ENCODE assay signal across 27 cellular contexts in the genomic region with DNA sequence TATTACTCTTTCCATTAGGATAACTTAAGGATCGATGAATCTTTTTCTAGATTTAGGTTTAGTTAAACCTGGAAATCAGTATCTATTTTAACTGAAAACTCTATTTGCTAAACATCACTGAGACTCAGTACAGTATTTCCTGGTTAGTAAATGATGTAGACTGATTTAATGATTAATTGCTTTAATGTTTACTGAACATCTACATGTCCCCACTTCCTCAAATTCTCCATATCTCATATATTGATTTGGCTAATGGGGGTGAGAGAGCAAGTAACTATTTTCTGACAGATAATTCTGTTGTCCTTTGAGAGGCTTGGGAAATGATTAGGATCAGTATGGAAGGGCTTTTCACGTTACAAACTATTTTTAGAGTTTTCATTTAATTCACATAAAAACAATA. TPM values are rescaled to one million over a fixed set of nuclear protein-coding genes. Genes with fewer than 3 reads are reported as not detected.
DNase-seq lines count a peak whose midpoint lies in the region; ATAC-seq, FAIRE-seq and TF ChIP-seq lines count a peak whose summit lies in the region.
"Had no signal": no experiment of that assay in that cellular context is flagged by ENCODE, and none has a peak within 500 bp of the region (broad histone marks: within the 10 kb centered on the region; RNA-seq: fewer than 3 reads in every experiment).

No MANE protein-coding gene starts in this region.

- H3K27ac ChIP-seq in right lobe of liver, result peak overlapping the region; percentile 20 to 37 (median 35)
- no peak overlapping the region for H3K27ac ChIP-seq in CD8-positive, alpha-beta memory T cell (ENCODE audit: low read depth, low read length)
- H3K27ac ChIP-seq: colonic mucosa, heart right ventricle, parathyroid adenoma had no signal

- H3K9me3 Mint-ChIP-seq in CD8-positive, alpha-beta memory T cell, result no peaks in the 10 kb centered on the region
- H3K9me3 Mint-ChIP-seq: activated B cell treated with CpG ODN at 0.5 μM for 24 hours; activated naive CD4-positive, alpha-beta T cell treated with anti-CD3 and anti-CD28 coated beads, Interleukin-2, amount 50 U/mL, for 72 hours; memory B cell; naive thymus-derived CD4-positive, alpha-beta T cell had no signal

- no peaks in the 10 kb centered on the region for H3K36me3 ChIP-seq in right lobe of liver
- no peaks in the 10 kb centered on the region for H3K36me3 ChIP-seq in CD8-positive, alpha-beta memory T cell (ENCODE audit: insufficient read depth, low read length)
- H3K36me3 ChIP-seq: colonic mucosa had no signal

- H3K4me3 ChIP-seq in right lobe of liver, result peak overlapping the region in 1 of 3 donors; percentile 0
- no peak overlapping the region for H3K4me3 ChIP-seq in CD8-positive, alpha-beta memory T cell (ENCODE audit: low read length)
- H3K4me3 ChIP-seq: colonic mucosa, heart right ventricle had no signal

- H3K4me3 Mint-ChIP-seq in CD8-positive, alpha-beta memory T cell, result no peak overlapping the region
- H3K4me3 Mint-ChIP-seq: activated B cell treated with CpG ODN at 0.5 μM for 24 hours; activated CD8-positive, alpha-beta T cell treated with anti-CD3 and anti-CD28 coated beads, Interleukin-2, amount 10 ng/mL, durations not matched to agents 7 days and 5 days; memory B cell; naive thymus-derived CD4-positive, alpha-beta T cell had no signal

- no peaks in the 10 kb centered on the region for H3K9me3 ChIP-seq in right lobe of liver
- no peaks in the 10 kb centered on the region for H3K9me3 ChIP-seq in CD8-positive, alpha-beta memory T cell (ENCODE audit: low read length)
- H3K9me3 ChIP-seq: colonic mucosa, heart right ventricle had no signal

- peaks cover 0 to 30% (median 3%) of the 10 kb centered on the region in 3 donors for H3K36me3 Mint-ChIP-seq in CD8-positive, alpha-beta memory T cell
- H3K36me3 Mint-ChIP-seq: activated naive CD4-positive, alpha-beta T cell treated with anti-CD3 and anti-CD28 coated beads, Interleukin-2, amount 50 U/mL, for 72 hours had no signal

- CTCF ChIA-PET in CD8-positive, alpha-beta memory T cell (lab: Charles Lee), result no interaction called here

- H3K27ac Mint-ChIP-seq in CD8-positive, alpha-beta memory T cell, result no peak overlapping the region
- H3K27ac Mint-ChIP-seq: activated B cell treated with CpG ODN at 0.5 μM for 24 hours; activated CD8-positive, alpha-beta T cell treated with anti-CD3 and anti-CD28 coated beads, Interleukin-2, amount 10 ng/mL, durations not matched to agents 7 days and 5 days; activated naive CD4-positive, alpha-beta T cell treated with anti-CD3 and anti-CD28 coated beads, Interleukin-2, amount 50 U/mL, for 72 hours; memory B cell; naive thymus-derived CD4-positive, alpha-beta T cell had no signal

- intact Hi-C loops in right lobe of liver (cut with DNase I), result no loop called here

- 36% methylated on average over 2 of the region's 2 CpGs for WGBS in right lobe of liver (ENCODE audit: insufficient coverage, low coverage, low lambda C conversion rate, missing lambda C conversion rate)

- H3K4me1 ChIP-seq in right lobe of liver, result peaks cover 0 to 27% (median 13%) of the 10 kb centered on the region in 4 donors
- peaks cover 12% of the 10 kb centered on the region for H3K4me1 ChIP-seq in CD8-positive, alpha-beta memory T cell (ENCODE audit: insufficient read depth, low read length)
- H3K4me1 ChIP-seq: colonic mucosa, parathyroid adenoma had no signal

- TF ChIP-seq POLR2A in right lobe of liver (IDR thresholded peaks at IDR 0.05) (no peak), GM12891 (IDR thresholded peaks at IDR 0.05; ENCODE audit: low read depth, low read length) (no peak)

- POLR2A ChIA-PET in CD8-positive, alpha-beta memory T cell (lab: Charles Lee), result no interaction called here

- no peaks in the 10 kb centered on the region for H3K27me3 ChIP-seq in right lobe of liver
- H3K27me3 ChIP-seq in CD8-positive, alpha-beta memory T cell (ENCODE audit: insufficient read depth, low read length, poor library complexity, severe bottlenecking), result no peaks in the 10 kb centered on the region
- H3K27me3 ChIP-seq: colonic mucosa, heart right ventricle had no signal

- no peak for FAIRE-seq in GM12891 (lab: Jason Lieb, UNC)
- FAIRE-seq: endometrium, keratinocyte, urothelium cell line had no signal

- TF ChIP-seq CTCF in right lobe of liver (IDR thresholded peaks at IDR 0.05), result no peak

- peak; percentile 75 for ATAC-seq in GM18873 (IDR thresholded peaks at IDR 0.05; ENCODE audit: low FRiP score, unreplicated experiment)
- ATAC-seq in GM21825 (IDR thresholded peaks at IDR 0.05; ENCODE audit: unreplicated experiment), result peak; percentile 60
- ATAC-seq in HG03457 (IDR thresholded peaks at IDR 0.05; ENCODE audit: unreplicated experiment), result peak; percentile 81
- peak; percentile 54 to 83 (median 72) for ATAC-seq in right lobe of liver
- ATAC-seq: activated CD8-positive, alpha-beta T cell treated with anti-CD3 and anti-CD28 coated beads, Interleukin-2, amount 10 ng/mL, durations not matched to agents 7 days and 5 days; activated naive CD4-positive, alpha-beta T cell treated with anti-CD3 and anti-CD28 coated beads, Interleukin-2, amount 50 U/mL, for 72 hours; heart right ventricle; naive thymus-derived CD4-positive, alpha-beta T cell had no signal

- DNase-seq in right lobe of liver, result no peak
- no peak for DNase-seq in SIG-M5 treated with dmso at 0.1 percent for 504 hours (lab: John Stamatoyannopoulos, UW; ENCODE audit: unreplicated experiment)
- DNase-seq in CD8-positive, alpha-beta memory T cell, result no peak
- no peak for DNase-seq in GM12891 (ENCODE audit: insufficient read length, low spot score)
- no peak for DNase-seq in NCI-H2081 (lab: John Stamatoyannopoulos, UW)
- DNase-seq: activated B cell treated with CpG ODN at 0.5 μM for 24 hours; activated CD8-positive, alpha-beta T cell treated with anti-CD3 and anti-CD28 coated beads, Interleukin-2, amount 10 ng/mL, durations not matched to agents 7 days and 5 days; activated T-cell treated with anti-CD3 and anti-CD28 coated beads, Interleukin-2, amount 50 U/mL, for 48 hours; colonic mucosa; COR-L47; heart right ventricle; Karpas-422; naive thymus-derived CD4-positive, alpha-beta T cell; NCI-H1092 treated with DMSO at 0.1 percent for 48 hours; NCI-H526; OCI-M1; SIG-M5; stimulated activated CD4-positive, alpha-beta T cell treated with anti-CD3 and anti-CD28 coated beads, Interleukin-2, amount 100 ng/mL, for 48 hours had no signal

- peaks cover 20 to 46% (median 26%) of the 10 kb centered on the region in 3 donors for H3K4me1 Mint-ChIP-seq in CD8-positive, alpha-beta memory T cell

- peaks cover 0 to 2% of the 10 kb centered on the region in 2 donors for H3K27me3 Mint-ChIP-seq in CD8-positive, alpha-beta memory T cell
- H3K27me3 Mint-ChIP-seq: activated B cell treated with CpG ODN at 0.5 μM for 24 hours; memory B cell; naive thymus-derived CD4-positive, alpha-beta T cell had no signal

TF ChIP-seq in GM12891, 5 proteins besides CTCF, POLR2A, EP300 and RAD21:
- TF ChIP-seq SPI1 (IDR thresholded peaks at IDR 0.05; ENCODE audit: low read depth, low read length) (no peak), POU2F2 (IDR thresholded peaks at IDR 0.05; ENCODE audit: low read depth, low read length) (no peak), PAX5 (IDR thresholded peaks at IDR 0.05; ENCODE audit: insufficient read depth, low read length, severe bottlenecking) (no peak), POLR2AphosphoS5 (IDR thresholded peaks at IDR 0.05; ENCODE audit: low read depth, low read length) (no peak), TAF1 (IDR thresholded peaks at IDR 0.05; ENCODE audit: low read depth, low read length) (no peak)

RNA-seq across cellular contexts. Expression of gene MKKS, which starts 10.3 kb away (rescaled TPM):
- 10 to 100 TPM; 11.4 to 17.6 (median 12.1) TPM for total RNA-seq in right lobe of liver
- total RNA-seq in CD8-positive, alpha-beta memory T cell, result 1 to 10 TPM; 7.7 to 8.2 TPM
- polyA plus RNA-seq in CD8-positive, alpha-beta memory T cell, result 37.7 TPM
- 3.1 TPM for polyA plus RNA-seq in GM12891 (2012; ENCODE audit: low read depth, missing spikeins)

RNA-seq across cellular contexts. Expression of gene SLX4IP, which starts 11.4 kb away (rescaled TPM):
- total RNA-seq in right lobe of liver, result 1 to 10 TPM; 2.0 to 4.0 (median 3.5) TPM
- total RNA-seq in CD8-positive, alpha-beta memory T cell, result 1 to 10 TPM; 7.0 to 8.0 TPM
- 1.5 TPM for polyA plus RNA-seq in CD8-positive, alpha-beta memory T cell
- polyA plus RNA-seq in GM12891 (2012; ENCODE audit: low read depth, missing spikeins), result 1.8 TPM
